In the genomic region with DNA sequence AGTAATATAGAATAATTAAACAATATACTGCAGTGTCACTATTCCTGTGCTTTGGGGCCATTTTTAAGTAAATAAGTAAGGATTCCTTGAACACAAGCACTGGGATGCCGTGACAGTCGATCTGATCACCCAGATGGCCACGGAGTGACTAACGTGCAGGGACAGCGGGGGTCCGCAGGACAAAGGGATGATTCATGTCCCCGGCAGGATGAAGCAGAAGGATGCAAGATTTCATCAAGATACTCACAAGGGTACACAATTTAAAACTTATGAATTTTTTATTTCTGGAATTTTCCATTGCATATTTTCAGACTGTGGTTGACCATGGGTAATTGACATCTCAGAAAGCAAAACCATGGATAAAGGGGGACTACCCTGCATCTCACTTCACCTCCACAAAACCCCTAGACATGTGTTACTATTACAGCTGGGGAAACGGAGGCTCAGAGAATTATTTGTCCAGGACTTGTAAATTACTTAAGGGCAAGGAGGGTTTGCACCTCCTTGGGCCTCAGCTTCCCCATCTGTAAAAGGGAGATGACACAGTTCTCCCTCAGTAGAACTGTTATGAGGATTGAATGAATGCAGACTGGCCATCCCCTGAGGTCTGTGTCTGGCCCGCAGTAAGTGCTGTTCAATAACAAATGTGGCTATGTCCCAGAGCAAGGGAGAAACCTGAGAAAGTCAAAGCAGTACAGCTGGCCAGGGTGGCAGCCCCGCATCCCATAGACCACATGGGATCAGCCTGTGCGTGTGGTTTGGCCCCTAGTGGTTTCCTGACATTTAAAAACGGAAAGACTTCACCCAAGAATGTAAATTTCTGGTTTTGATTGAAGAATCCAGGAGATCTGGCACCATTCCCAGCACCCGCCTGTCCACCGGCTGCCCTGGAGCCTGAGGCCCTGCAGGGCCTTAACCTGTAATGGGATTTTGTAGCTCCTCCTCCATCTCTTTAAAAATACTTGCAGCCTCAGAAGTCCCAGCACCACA, we compare ENCODE assay signal across 1 cellular context.
TF ChIP-seq lines count a peak whose summit lies in the region.

No MANE protein-coding gene starts in this region.

TF ChIP-seq in IMR-90, 13 proteins besides CTCF, POLR2A, EP300 and RAD21 (continued from another document):
- TF ChIP-seq, protein P1, sequence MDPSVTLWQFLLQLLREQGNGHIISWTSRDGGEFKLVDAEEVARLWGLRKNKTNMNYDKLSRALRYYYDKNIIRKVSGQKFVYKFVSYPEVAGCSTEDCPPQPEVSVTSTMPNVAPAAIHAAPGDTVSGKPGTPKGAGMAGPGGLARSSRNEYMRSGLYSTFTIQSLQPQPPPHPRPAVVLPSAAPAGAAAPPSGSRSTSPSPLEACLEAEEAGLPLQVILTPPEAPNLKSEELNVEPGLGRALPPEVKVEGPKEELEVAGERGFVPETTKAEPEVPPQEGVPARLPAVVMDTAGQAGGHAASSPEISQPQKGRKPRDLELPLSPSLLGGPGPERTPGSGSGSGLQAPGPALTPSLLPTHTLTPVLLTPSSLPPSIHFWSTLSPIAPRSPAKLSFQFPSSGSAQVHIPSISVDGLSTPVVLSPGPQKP (IDR thresholded peaks at IDR 0.05; ENCODE audit: borderline replicate concordance, low read depth, low read length), result no peak
- TF ChIP-seq MAZ (IDR thresholded peaks at IDR 0.05; ENCODE audit: borderline replicate concordance, low read depth, low read length), result no peak
